ENCODE assay signal across 1 cellular context in the genomic region with DNA sequence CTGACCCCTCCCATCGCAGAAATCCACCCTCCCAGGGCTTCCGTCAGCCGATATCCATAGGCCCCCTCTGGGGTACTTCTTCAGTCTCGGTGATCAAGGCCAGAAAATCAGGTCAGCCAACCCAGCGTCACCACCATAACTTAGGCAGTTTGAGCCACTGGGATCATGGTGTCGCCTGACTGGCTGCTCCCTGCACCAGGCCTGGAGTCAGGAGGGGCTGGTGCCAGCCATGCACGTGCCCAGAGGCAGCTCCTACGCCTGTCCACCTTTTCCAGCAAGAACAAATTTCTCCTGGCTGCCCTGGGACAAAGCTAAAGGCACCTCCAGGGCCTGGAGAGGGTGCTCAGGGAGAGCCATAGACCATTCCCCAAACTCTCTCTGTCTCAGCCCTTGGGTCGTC.
TF ChIP-seq lines count a peak whose summit lies in the region.

No MANE protein-coding gene starts in this region.

TF ChIP-seq in H1, 55 proteins besides CTCF, POLR2A, EP300 and RAD21:
- TF ChIP-seq EZH2 (IDR thresholded peaks at IDR 0.05; ENCODE audit: low read depth, low read length, severe bottlenecking) (no peak), SAP30 (IDR thresholded peaks at IDR 0.05; ENCODE audit: insufficient read depth, insufficient replicate concordance, low read length) (no peak), TBP (IDR thresholded peaks at IDR 0.05; ENCODE audit: low read depth, low read length) (peak; percentile 78), JUND (IDR thresholded peaks at IDR 0.05; ENCODE audit: low read length) (no peak)
